9 cellular contexts compared by ENCODE assay signal in genomic region chrX:68018248-68019203, GRCh38.
DNase-seq lines count a peak whose midpoint lies in the region; ATAC-seq and TF ChIP-seq lines count a peak whose summit lies in the region.
"Had no signal": no experiment of that assay in that cellular context is flagged by ENCODE, and none has a peak within 500 bp of the region (broad histone marks: within the 10 kb centered on the region; RNA-seq: fewer than 3 reads in every experiment).

No MANE protein-coding gene starts in this region.

- TF ChIP-seq CTCF in upper lobe of right lung (IDR thresholded peaks at IDR 0.05): peak; percentile 14

- peak; percentile 13 for DNase-seq in stimulated activated CD4-positive, alpha-beta T cell treated with anti-CD3 and anti-CD28 coated beads, Interleukin-15, amount 100 ng/mL, for 24 hours
- no peak for DNase-seq in stimulated activated CD4-positive, alpha-beta T cell treated with anti-CD3 and anti-CD28 coated beads, Interleukin-12 subunit alpha, Interleukin-12 subunit beta, amount 100 ng/mL, for 4 hours
- DNase-seq in NOMO-1 treated with dmso at 0.1 percent for 144 hours (lab: John Stamatoyannopoulos, UW; ENCODE audit: unreplicated experiment) (peak; percentile 4), upper lobe of right lung (no peak), NCI-H2196 (lab: John Stamatoyannopoulos, UW; ENCODE audit: unreplicated experiment) (no peak), 8988T (no peak), NCI-H187 treated with DMSO at 0.1 percent for 48 hours (lab: John Stamatoyannopoulos, UW) (no peak)
- DNase-seq: T-helper 9 cell had no signal

- H3K4me1 ChIP-seq in upper lobe of right lung: no peaks in the 10 kb centered on the region

- intact Hi-C loops in upper lobe of right lung (cut with DNase I): no loop called here

- H3K4me3 ChIP-seq in upper lobe of right lung: no peak overlapping the region

- no peak overlapping the region for H3K27ac ChIP-seq in upper lobe of right lung

- ATAC-seq in esophagus mucosa (peak; percentile 48), upper lobe of right lung (peak; percentile 42)

- no peaks in the 10 kb centered on the region for H3K27me3 ChIP-seq in upper lobe of right lung

- no peaks in the 10 kb centered on the region for H3K36me3 ChIP-seq in upper lobe of right lung

- no peaks in the 10 kb centered on the region for H3K9me3 ChIP-seq in upper lobe of right lung

Comparison
In these comparisons a context has a peak if more than half of its experiments do, and no peak if none do; other contexts are left out.
1. DNase-seq: peak in stimulated activated CD4-positive, alpha-beta T cell treated with anti-CD3 and anti-CD28 coated beads, Interleukin-15, amount 100 ng/mL, for 24 hours (single experiment) and NOMO-1 treated with dmso at 0.1 percent for 144 hours (single experiment); none in stimulated activated CD4-positive, alpha-beta T cell treated with anti-CD3 and anti-CD28 coated beads, Interleukin-12 subunit alpha, Interleukin-12 subunit beta, amount 100 ng/mL, for 4 hours (single experiment), upper lobe of right lung (single experiment), NCI-H2196 (single experiment), 8988T (single experiment) and NCI-H187 treated with DMSO at 0.1 percent for 48 hours (single experiment).